Comparison of ENCODE assay signal across 8 cellular contexts in the genomic region with DNA sequence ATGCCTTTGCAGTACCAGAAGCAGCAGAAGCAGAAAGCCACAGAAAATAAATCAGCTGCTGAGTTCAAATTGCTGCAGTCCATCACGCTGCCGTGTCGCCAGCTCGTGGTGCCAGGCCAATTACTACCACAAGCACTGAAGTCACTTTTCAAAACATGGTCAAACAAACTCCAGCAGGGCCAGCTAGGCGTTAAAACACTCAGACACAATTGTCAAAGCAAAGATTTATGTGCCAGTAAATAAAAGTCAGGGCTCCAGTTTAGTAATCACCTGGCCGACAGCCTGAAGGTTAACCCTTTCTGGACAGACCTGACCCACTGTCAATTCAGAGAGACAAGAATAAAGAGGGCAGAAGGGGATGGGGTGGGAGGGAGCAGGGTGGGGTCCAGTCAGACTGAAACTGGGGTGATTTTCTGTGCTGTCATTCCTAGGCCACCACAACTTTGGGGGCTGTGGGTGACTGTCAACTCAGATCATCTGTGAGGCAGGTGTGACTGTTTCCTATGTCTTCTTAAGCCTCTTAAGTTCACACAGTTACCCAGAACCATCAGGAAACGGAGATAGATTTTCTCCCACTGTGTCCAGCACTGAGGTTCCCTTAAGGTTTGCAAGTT.
A peak's percentile ranks its signal among the peaks of the same experiment; 100 is the strongest.
DNase-seq lines count a peak whose midpoint lies in the region; ATAC-seq lines count a peak whose summit lies in the region.

No MANE protein-coding gene starts in this region.

- H3K4me1 Mint-ChIP-seq in activated naive CD8-positive, alpha-beta T cell treated with anti-CD3 and anti-CD28 coated beads, Interleukin-2, amount 10 ng/mL, durations not matched to agents 7 days and 5 days: peaks cover 69% of the 10 kb centered on the region

- H4K91ac ChIP-seq in trophoblast cell (ENCODE audit: low read depth, low read length): no peak overlapping the region

- H2BK5ac ChIP-seq in trophoblast cell (ENCODE audit: low read depth, low read length, poor library complexity): no peak overlapping the region

- in situ Hi-C loops in GM23248 (cut with MboI): no loop called here

- H3K9me3 Mint-ChIP-seq in activated naive CD8-positive, alpha-beta T cell treated with anti-CD3 and anti-CD28 coated beads, Interleukin-2, amount 10 ng/mL, durations not matched to agents 7 days and 5 days: no peaks in the 10 kb centered on the region

- H3K79me1 ChIP-seq in trophoblast cell (ENCODE audit: low read length): no peaks in the 10 kb centered on the region

- no peak overlapping the region for H3K4ac ChIP-seq in trophoblast cell (ENCODE audit: low read depth, low read length)

- no peaks in the 10 kb centered on the region for H4K20me1 ChIP-seq in GM23248 (ENCODE audit: insufficient read depth)

- H3K14ac ChIP-seq in trophoblast cell (ENCODE audit: low read length): no peak overlapping the region

- no peaks in the 10 kb centered on the region for H3K27me3 Mint-ChIP-seq in activated naive CD8-positive, alpha-beta T cell treated with anti-CD3 and anti-CD28 coated beads, Interleukin-2, amount 10 ng/mL, durations not matched to agents 7 days and 5 days

- no peak overlapping the region for H2BK120ac ChIP-seq in trophoblast cell (ENCODE audit: insufficient read depth, low read length, poor library complexity)

- no peaks in the 10 kb centered on the region for H3K9me3 ChIP-seq in GM23248 (ENCODE audit: low read depth)
- H3K9me3 ChIP-seq in trophoblast cell (ENCODE audit: insufficient read depth, low read depth, low read length): no peaks in the 10 kb centered on the region

- POLR2A ChIA-PET in activated naive CD8-positive, alpha-beta T cell treated with anti-CD3 and anti-CD28 coated beads, Interleukin-2, amount 10 ng/mL, durations not matched to agents 7 days and 5 days (lab: Charles Lee): interaction anchor here (0.9 to 6.7 kb wide), 12 partner anchors 11 to 625 kb away, joined by 3 to 74 read pairs (median 6); no protein-coding TSS in a partner anchor

- H3F3A ChIP-seq in GM23248 (ENCODE audit: insufficient read depth): peaks cover 6% of the 10 kb centered on the region; the same call in 1 of the 2 replicates

- no peak overlapping the region for H3K18ac ChIP-seq in trophoblast cell (ENCODE audit: low read length)

- H3K4me3 ChIP-seq in GM23248 (no peak overlapping the region), trophoblast cell (ENCODE audit: low read depth, low read length) (no peak overlapping the region)

- H3K23ac ChIP-seq in trophoblast cell (ENCODE audit: low read length): no peak overlapping the region

- no peak overlapping the region for H2BK12ac ChIP-seq in trophoblast cell (ENCODE audit: low read length)

- peaks cover 19% of the 10 kb centered on the region for H3K36me3 Mint-ChIP-seq in activated naive CD8-positive, alpha-beta T cell treated with anti-CD3 and anti-CD28 coated beads, Interleukin-2, amount 10 ng/mL, durations not matched to agents 7 days and 5 days

- H3K4me1 ChIP-seq in GM23248 (ENCODE audit: insufficient read depth): peaks cover 12% of the 10 kb centered on the region
- H3K4me1 ChIP-seq in trophoblast cell (ENCODE audit: control insufficient read depth in 1 of 2, insufficient read depth in 2 of 2, low read length in 2 of 2): peaks cover 0 to 3% of the 10 kb centered on the region in 2 experiments

- peak; percentile 25 for DNase-seq in GM23248
- DNase-seq in NCI-H1092 treated with DMSO at 0.1 percent for 48 hours (lab: John Stamatoyannopoulos, UW): peak; percentile 35
- DNase-seq in activated naive CD8-positive, alpha-beta T cell treated with anti-CD3 and anti-CD28 coated beads, Interleukin-2, amount 10 ng/mL, durations not matched to agents 7 days and 5 days: peak; percentile 60
- no peak for DNase-seq in trophoblast cell
- no peak for DNase-seq in activated effector memory CD4-positive, alpha-beta T cell treated with anti-CD3 and anti-CD28 coated beads, Interleukin-2, amount 50 U/mL, for 16 hours
- DNase-seq in AML-193 (lab: John Stamatoyannopoulos, UW): no peak

- H3K9me2 ChIP-seq in GM23248 (ENCODE audit: insufficient read depth): no peaks in the 10 kb centered on the region

- no peaks in the 10 kb centered on the region for H3K27me3 ChIP-seq in GM23248 (replicated peaks; ENCODE audit: insufficient read depth)
- H3K27me3 ChIP-seq in trophoblast cell (ENCODE audit: insufficient read depth, low read length): no peaks in the 10 kb centered on the region

- H3K4me3 Mint-ChIP-seq in activated naive CD8-positive, alpha-beta T cell treated with anti-CD3 and anti-CD28 coated beads, Interleukin-2, amount 10 ng/mL, durations not matched to agents 7 days and 5 days: peak overlapping the region; percentile 76

- H3K4me2 ChIP-seq in GM23248 (ENCODE audit: unreplicated experiment): no peak overlapping the region
- H3K4me2 ChIP-seq in trophoblast cell (ENCODE audit: low read length): no peak overlapping the region

- no peak overlapping the region for H2AK5ac ChIP-seq in trophoblast cell (ENCODE audit: low read length)

- H3K27ac ChIP-seq in GM23248: no peak overlapping the region
- peak overlapping the region; percentile 36 for H3K27ac ChIP-seq in temporal lobe (ENCODE audit: low read depth, low read length)
- no peak overlapping the region for H3K27ac ChIP-seq in trophoblast cell (ENCODE audit: low read depth, low read length)

- no peak overlapping the region for H4K12ac ChIP-seq in trophoblast cell (ENCODE audit: low read depth, low read length)

- peak; percentile 55 for ATAC-seq in GM18519 (IDR thresholded peaks at IDR 0.05; ENCODE audit: low FRiP score, unreplicated experiment)
- ATAC-seq in activated naive CD8-positive, alpha-beta T cell treated with anti-CD3 and anti-CD28 coated beads, Interleukin-2, amount 10 ng/mL, durations not matched to agents 7 days and 5 days (ENCODE audit: low read depth): peak; percentile 85

- WGBS in GM23248 (ENCODE audit: low coverage in 1 of 2, low lambda C conversion rate in 2 of 2, missing lambda C conversion rate in 2 of 2), 2 experiments: 33 to 40% methylated on average over 7 of the region's 7 CpGs
- no CpG with 5 or more reads among the region's 7 CpGs for WGBS in trophoblast cell (ENCODE audit: extremely low coverage, insufficient coverage, insufficient read length)

- peak overlapping the region; percentile 94 for H3K27ac Mint-ChIP-seq in activated naive CD8-positive, alpha-beta T cell treated with anti-CD3 and anti-CD28 coated beads, Interleukin-2, amount 10 ng/mL, durations not matched to agents 7 days and 5 days

- no peaks in the 10 kb centered on the region for H3K79me2 ChIP-seq in GM23248 (ENCODE audit: insufficient read depth)
- no peaks in the 10 kb centered on the region for H3K79me2 ChIP-seq in trophoblast cell (ENCODE audit: control insufficient read depth, insufficient read depth, low read length, poor library complexity)

- H4K8ac ChIP-seq in trophoblast cell (ENCODE audit: low read depth, low read length): no peak overlapping the region

- H3K9ac ChIP-seq in GM23248 (no peak overlapping the region), trophoblast cell (ENCODE audit: low read length) (no peak overlapping the region)

- H2AFZ ChIP-seq in GM23248 (no peak overlapping the region), trophoblast cell (ENCODE audit: insufficient read depth, low read length, poor library complexity) (no peak overlapping the region)

- no peaks in the 10 kb centered on the region for H3K36me3 ChIP-seq in GM23248 (ENCODE audit: low read depth)
- no peaks in the 10 kb centered on the region for H3K36me3 ChIP-seq in trophoblast cell (ENCODE audit: control insufficient read depth in 1 of 2, insufficient read depth in 2 of 2, low read length in 2 of 2)

Comparison
In these comparisons a context has a peak if more than half of its experiments do, and no peak if none do; other contexts are left out.
1. DNase-seq: peak in GM23248 (single experiment), NCI-H1092 treated with DMSO at 0.1 percent for 48 hours (single experiment) and activated naive CD8-positive, alpha-beta T cell treated with anti-CD3 and anti-CD28 coated beads, Interleukin-2, amount 10 ng/mL, durations not matched to agents 7 days and 5 days (single experiment); none in trophoblast cell (0 of 2), activated effector memory CD4-positive, alpha-beta T cell treated with anti-CD3 and anti-CD28 coated beads, Interleukin-2, amount 50 U/mL, for 16 hours (single experiment) and AML-193 (0 of 2).